In the genomic region with DNA sequence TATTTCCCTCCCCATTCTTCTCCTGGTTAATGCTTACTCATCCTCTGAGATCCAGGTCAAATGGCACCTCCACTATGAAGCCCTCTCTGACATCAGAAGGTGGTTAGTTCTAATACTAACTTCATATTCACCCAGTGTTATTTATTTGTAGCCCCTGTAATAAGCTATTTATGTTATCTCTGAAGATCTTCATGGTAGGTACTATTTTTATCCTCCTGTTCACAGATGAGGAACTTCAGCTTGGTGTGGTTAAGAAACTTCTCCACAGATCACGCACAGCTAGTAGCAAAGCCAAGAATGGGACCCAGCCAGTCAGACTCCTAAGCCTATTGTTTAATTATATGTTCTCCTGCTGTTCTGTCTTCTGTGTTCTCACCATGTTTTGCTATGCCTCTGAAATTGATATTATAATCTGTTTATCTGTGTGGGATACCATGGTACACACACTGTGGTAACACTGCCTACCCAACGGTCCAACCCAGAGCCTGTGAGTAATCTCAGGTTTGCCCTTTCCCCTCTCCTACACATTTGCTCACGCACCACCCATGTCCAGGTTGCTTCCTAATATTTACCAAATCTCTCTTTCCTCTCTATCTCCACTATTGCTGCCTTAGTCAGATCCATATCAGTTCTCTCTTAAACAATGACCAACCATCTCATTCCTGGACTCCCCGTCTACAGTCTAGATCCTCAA, we compare ENCODE assay signal across 10 cellular contexts.
DNase-seq lines count a peak whose midpoint lies in the region; ATAC-seq lines count a peak whose summit lies in the region.
"Had no signal": no experiment of that assay in that cellular context is flagged by ENCODE, and none has a peak within 500 bp of the region (broad histone marks: within the 10 kb centered on the region; RNA-seq: fewer than 3 reads in every experiment).

No MANE protein-coding gene starts in this region.

- H3K27me3 Mint-ChIP-seq in dendritic cell treated with granulocyte-macrophage colony-stimulating factor and Interleukin-4, amounts not matched to agents 40 ng/mL and 50 ng/mL, for 4 days = no peaks in the 10 kb centered on the region
- H3K27me3 Mint-ChIP-seq in activated CD4-positive, alpha-beta memory T cell treated with anti-CD3 and anti-CD28 coated beads, Interleukin-2, amount 10 ng/mL, durations not matched to agents 7 days and 5 days = peaks cover 6% of the 10 kb centered on the region
- H3K27me3 Mint-ChIP-seq: activated T-cell treated with anti-CD3 and anti-CD28 coated beads, Interleukin-2, amount 50 U/mL, for 24 hours had no signal

- POLR2A ChIA-PET in activated CD4-positive, alpha-beta memory T cell treated with anti-CD3 and anti-CD28 coated beads, Interleukin-2, amount 10 ng/mL, durations not matched to agents 7 days and 5 days (lab: Charles Lee) = interaction anchor here (2.0 kb wide), 1 partner anchor 11 kb away, joined by 6 read pairs; no protein-coding TSS in a partner anchor

- CTCF ChIA-PET in activated CD4-positive, alpha-beta memory T cell treated with anti-CD3 and anti-CD28 coated beads, Interleukin-2, amount 10 ng/mL, durations not matched to agents 7 days and 5 days (lab: Charles Lee) = no interaction called here

- DNase-seq in NCI-H510A treated with DMSO at 0.1 percent for 48 hours (lab: John Stamatoyannopoulos, UW) = no peak
- DNase-seq in activated CD4-positive, alpha-beta memory T cell treated with anti-CD3 and anti-CD28 coated beads, Interleukin-2, amount 10 ng/mL, durations not matched to agents 7 days and 5 days = no peak
- DNase-seq in NCI-H774 (lab: John Stamatoyannopoulos, UW) = no peak
- DNase-seq in NCI-H226 = no peak
- DNase-seq: activated T-cell treated with anti-CD3 and anti-CD28 coated beads, Interleukin-2, amount 50 U/mL, for 24 hours; NCI-H510A had no signal

- H3K4me3 Mint-ChIP-seq in dendritic cell treated with granulocyte-macrophage colony-stimulating factor and Interleukin-4, amounts not matched to agents 40 ng/mL and 50 ng/mL, for 4 days = no peak overlapping the region
- H3K4me3 Mint-ChIP-seq in activated CD4-positive, alpha-beta memory T cell treated with anti-CD3 and anti-CD28 coated beads, Interleukin-2, amount 10 ng/mL, durations not matched to agents 7 days and 5 days = no peak overlapping the region
- H3K4me3 Mint-ChIP-seq: activated T-cell treated with anti-CD3 and anti-CD28 coated beads, Interleukin-2, amount 50 U/mL, for 24 hours had no signal

- H3K27ac Mint-ChIP-seq in dendritic cell treated with granulocyte-macrophage colony-stimulating factor and Interleukin-4, amounts not matched to agents 40 ng/mL and 50 ng/mL, for 4 days = peak overlapping the region; percentile 80
- no peak overlapping the region for H3K27ac Mint-ChIP-seq in activated CD4-positive, alpha-beta memory T cell treated with anti-CD3 and anti-CD28 coated beads, Interleukin-2, amount 10 ng/mL, durations not matched to agents 7 days and 5 days
- H3K27ac Mint-ChIP-seq: activated T-cell treated with anti-CD3 and anti-CD28 coated beads, Interleukin-2, amount 50 U/mL, for 24 hours had no signal

- intact Hi-C loops in dendritic cell treated with granulocyte-macrophage colony-stimulating factor and Interleukin-4, amounts not matched to agents 40 ng/mL and 50 ng/mL, for 4 days (cut with micrococcal nuclease) = no loop called here

- peaks cover 63% of the 10 kb centered on the region for H3K4me1 Mint-ChIP-seq in dendritic cell treated with granulocyte-macrophage colony-stimulating factor and Interleukin-4, amounts not matched to agents 40 ng/mL and 50 ng/mL, for 4 days (ENCODE audit: low read depth)
- peaks cover 14% of the 10 kb centered on the region for H3K4me1 Mint-ChIP-seq in activated CD4-positive, alpha-beta memory T cell treated with anti-CD3 and anti-CD28 coated beads, Interleukin-2, amount 10 ng/mL, durations not matched to agents 7 days and 5 days

- ATAC-seq in GM18502 (IDR thresholded peaks at IDR 0.05; ENCODE audit: poor library complexity, unreplicated experiment) (peak; percentile 82), GM21515 (IDR thresholded peaks at IDR 0.05; ENCODE audit: unreplicated experiment) (peak; percentile 82), HG03432 (IDR thresholded peaks at IDR 0.05; ENCODE audit: unreplicated experiment) (peak; percentile 79)

- H3K36me3 Mint-ChIP-seq in dendritic cell treated with granulocyte-macrophage colony-stimulating factor and Interleukin-4, amounts not matched to agents 40 ng/mL and 50 ng/mL, for 4 days (ENCODE audit: low read depth) = peaks cover 18% of the 10 kb centered on the region
- peaks cover 12% of the 10 kb centered on the region for H3K36me3 Mint-ChIP-seq in activated CD4-positive, alpha-beta memory T cell treated with anti-CD3 and anti-CD28 coated beads, Interleukin-2, amount 10 ng/mL, durations not matched to agents 7 days and 5 days (ENCODE audit: low read depth)

- peaks cover 9% of the 10 kb centered on the region for H3K9me3 Mint-ChIP-seq in dendritic cell treated with granulocyte-macrophage colony-stimulating factor and Interleukin-4, amounts not matched to agents 40 ng/mL and 50 ng/mL, for 4 days
- peaks cover 16% of the 10 kb centered on the region for H3K9me3 Mint-ChIP-seq in activated CD4-positive, alpha-beta memory T cell treated with anti-CD3 and anti-CD28 coated beads, Interleukin-2, amount 10 ng/mL, durations not matched to agents 7 days and 5 days
